ENCODE assay signal across 12 cellular contexts in the genomic region with DNA sequence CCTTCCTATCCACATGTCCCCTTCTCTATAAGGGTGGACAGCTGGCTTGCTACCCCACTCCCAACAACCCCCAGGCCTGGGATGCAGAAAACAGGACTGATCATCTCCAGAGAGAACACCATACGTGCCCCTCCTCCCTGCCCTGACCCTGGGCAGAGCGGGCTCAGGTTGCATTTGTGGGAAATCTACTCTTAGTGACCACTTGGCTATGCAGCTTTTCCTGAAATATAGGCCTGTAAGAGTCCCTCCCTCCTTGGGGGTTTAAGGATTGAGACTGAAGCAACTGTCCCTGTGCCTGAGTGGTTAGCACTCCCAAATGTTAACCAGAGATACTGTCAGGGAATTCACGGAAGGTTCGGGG. TPM values are rescaled to one million over a fixed set of nuclear protein-coding genes. Genes with fewer than 3 reads are reported as not detected.
DNase-seq lines count a peak whose midpoint lies in the region; ATAC-seq and TF ChIP-seq lines count a peak whose summit lies in the region.
"Had no signal": no experiment of that assay in that cellular context is flagged by ENCODE, and none has a peak within 500 bp of the region (broad histone marks: within the 10 kb centered on the region; RNA-seq: fewer than 3 reads in every experiment).

No MANE protein-coding gene starts in this region.

- TF ChIP-seq CTCF in neural crest cell (conservative IDR thresholded peaks at IDR 0.05): no peak

- H3K27ac Mint-ChIP-seq in activated CD4-positive, alpha-beta memory T cell treated with anti-CD3 and anti-CD28 coated beads, Interleukin-2, amount 10 ng/mL, durations not matched to agents 7 days and 5 days: peak overlapping the region; percentile 88
- H3K27ac Mint-ChIP-seq in neural crest cell (ENCODE audit: unreplicated experiment): peak overlapping the region; percentile 78

- no peak for DNase-seq in activated CD4-positive, alpha-beta memory T cell treated with anti-CD3 and anti-CD28 coated beads, Interleukin-2, amount 10 ng/mL, durations not matched to agents 7 days and 5 days
- DNase-seq in neural crest cell (ENCODE audit: low read depth, low spot score) (no peak), NAMALWA (ENCODE audit: low spot score) (no peak), ACHN (no peak), GM03348 (ENCODE audit: low spot score) (no peak)
- DNase-seq: NCI-H524 treated with DMSO at 0.1 percent for 48 hours, SHP77 treated with DMSO at 0.1 percent for 48 hours, WERI-Rb-1 had no signal

- POLR2A ChIA-PET in activated CD4-positive, alpha-beta memory T cell treated with anti-CD3 and anti-CD28 coated beads, Interleukin-2, amount 10 ng/mL, durations not matched to agents 7 days and 5 days (lab: Charles Lee): interaction anchor here (0.6 to 6.1 kb wide), 12 partner anchors 10 to 195 kb away, joined by 3 to 37 read pairs (median 6); a partner anchor contains a TSS

- H3K9me3 Mint-ChIP-seq in activated CD4-positive, alpha-beta memory T cell treated with anti-CD3 and anti-CD28 coated beads, Interleukin-2, amount 10 ng/mL, durations not matched to agents 7 days and 5 days: no peaks in the 10 kb centered on the region
- no peaks in the 10 kb centered on the region for H3K9me3 Mint-ChIP-seq in neural crest cell

- H3K27me3 Mint-ChIP-seq in activated CD4-positive, alpha-beta memory T cell treated with anti-CD3 and anti-CD28 coated beads, Interleukin-2, amount 10 ng/mL, durations not matched to agents 7 days and 5 days: no peaks in the 10 kb centered on the region
- no peaks in the 10 kb centered on the region for H3K27me3 Mint-ChIP-seq in neural crest cell (ENCODE audit: low read depth)

- CTCF ChIA-PET in activated CD4-positive, alpha-beta memory T cell treated with anti-CD3 and anti-CD28 coated beads, Interleukin-2, amount 10 ng/mL, durations not matched to agents 7 days and 5 days (lab: Charles Lee): interaction anchor here (0.6 to 11.6 kb wide), 4 partner anchors 9 to 147 kb away, joined by 3 to 190 read pairs (median 58); no protein-coding TSS in a partner anchor

- peaks cover 71% of the 10 kb centered on the region for H3K4me1 Mint-ChIP-seq in activated CD4-positive, alpha-beta memory T cell treated with anti-CD3 and anti-CD28 coated beads, Interleukin-2, amount 10 ng/mL, durations not matched to agents 7 days and 5 days
- H3K4me1 Mint-ChIP-seq in neural crest cell: no peaks in the 10 kb centered on the region

- ATAC-seq in GM18907 (IDR thresholded peaks at IDR 0.05; ENCODE audit: unreplicated experiment): peak; percentile 10
- ATAC-seq in GM21737 (IDR thresholded peaks at IDR 0.05; ENCODE audit: unreplicated experiment): peak; percentile 6

- H3K36me3 Mint-ChIP-seq in activated CD4-positive, alpha-beta memory T cell treated with anti-CD3 and anti-CD28 coated beads, Interleukin-2, amount 10 ng/mL, durations not matched to agents 7 days and 5 days (ENCODE audit: low read depth): no peaks in the 10 kb centered on the region
- H3K36me3 Mint-ChIP-seq in neural crest cell (ENCODE audit: low read depth): no peaks in the 10 kb centered on the region

- in situ Hi-C loops in ACHN (cut with HindIII; ENCODE audit: low pct_ligation_motif_present, low pct_unique_long_range_greater_than_20kb, low sequenced_read_pairs): no loop called here

- H3K4me3 Mint-ChIP-seq in activated CD4-positive, alpha-beta memory T cell treated with anti-CD3 and anti-CD28 coated beads, Interleukin-2, amount 10 ng/mL, durations not matched to agents 7 days and 5 days: peak overlapping the region; percentile 55
- no peak overlapping the region for H3K4me3 Mint-ChIP-seq in neural crest cell

RNA-seq across cellular contexts. Expression of a gene that starts 11.7 kb away (rescaled TPM):
- not detected for total RNA-seq in activated CD4-positive, alpha-beta memory T cell treated with anti-CD3 and anti-CD28 coated beads, Interleukin-2, amount 10 ng/mL, durations not matched to agents 7 days and 5 days
- not detected in 2 replicates for total RNA-seq in neural crest cell
- total RNA-seq: fibroblast of lung, renal cortical epithelial cell had no signal

RNA-seq across cellular contexts. Expression of a gene that starts 26.6 kb away (rescaled TPM):
- 100 to 1,000 TPM in 1 of 2 experiments, 10 to 100 TPM in 1; 97.1 to 101 TPM for total RNA-seq in activated CD4-positive, alpha-beta memory T cell treated with anti-CD3 and anti-CD28 coated beads, Interleukin-2, amount 10 ng/mL, durations not matched to agents 7 days and 5 days
- total RNA-seq in neural crest cell: 19.7 and 21.8 TPM in 2 replicates

RNA-seq across cellular contexts. Expression of a gene that starts 27.1 kb away (rescaled TPM):
- total RNA-seq in activated CD4-positive, alpha-beta memory T cell treated with anti-CD3 and anti-CD28 coated beads, Interleukin-2, amount 10 ng/mL, durations not matched to agents 7 days and 5 days: 1 to 10 TPM in 1 of 2 experiments, under 1 TPM in 1; 0.91 to 1.1 TPM
- 36.5 and 37.7 TPM in 2 replicates for total RNA-seq in neural crest cell

RNA-seq across cellular contexts. Expression of a gene that starts 45.1 kb away (rescaled TPM):
- total RNA-seq in activated CD4-positive, alpha-beta memory T cell treated with anti-CD3 and anti-CD28 coated beads, Interleukin-2, amount 10 ng/mL, durations not matched to agents 7 days and 5 days: 10 to 100 TPM; 73.5 to 85.0 TPM
- 41.5 and 47.9 TPM in 2 replicates for total RNA-seq in neural crest cell

Comparison
In these comparisons a context has a peak if more than half of its experiments do, and no peak if none do; other contexts are left out.
1. RNA of a gene that starts 27.1 kb away (total RNA-seq): 36.5 to 37.7 TPM in neural crest cell; 0.91 to 1.1 TPM in activated CD4-positive, alpha-beta memory T cell treated with anti-CD3 and anti-CD28 coated beads, Interleukin-2, amount 10 ng/mL, durations not matched to agents 7 days and 5 days; every median in the first group is over 10 times any median in the second.